Comparison of ENCODE assay signal across 8 cellular contexts in genomic region chr1:21294266-21295058, GRCh38. TPM values are rescaled to one million over a fixed set of nuclear protein-coding genes. Genes with fewer than 3 reads are reported as not detected.
DNase-seq lines count a peak whose midpoint lies in the region; ATAC-seq and TF ChIP-seq lines count a peak whose summit lies in the region.

No MANE protein-coding gene starts in this region.

- H3K79me2 ChIP-seq in OCI-LY7 (ENCODE audit: insufficient read depth, low read depth, low read length), result no peaks in the 10 kb centered on the region; the same call in 1 of the 2 replicates

- H3K4me1 ChIP-seq in OCI-LY7 (ENCODE audit: insufficient read depth, low read length, poor library complexity, severe bottlenecking) (peaks cover 84% of the 10 kb centered on the region), lung (ENCODE audit: control insufficient read depth in 2 of 2, insufficient read depth in 2 of 2, low read length in 2 of 2) (peaks cover 0 to 20% of the 10 kb centered on the region in 2 donors)

- H3K9me2 ChIP-seq in OCI-LY7 (ENCODE audit: insufficient read depth, low read length), result no peaks in the 10 kb centered on the region

- BruUV-seq in OCI-LY7 (replicated peaks; lab: Mats Ljungman, UMichigan), result TSS peak; percentile 69

- peaks cover 5% of the 10 kb centered on the region; the same call in 1 of the 2 replicates for H4K20me1 ChIP-seq in OCI-LY7 (ENCODE audit: insufficient read depth, low read length)

- no peaks in the 10 kb centered on the region for H3K9me3 Mint-ChIP-seq in stimulated activated naive B cell treated with anti-CD40 and anti-IgM and Interleukin-4, amounts not matched to agents 10 μg/mL and 1 μg/mL and 100 μg/mL, for 72 hours

- H3K36me3 ChIP-seq in OCI-LY7 (ENCODE audit: insufficient read depth, low read length) (no peaks in the 10 kb centered on the region), lung (ENCODE audit: control insufficient read depth in 2 of 2, insufficient read depth in 2 of 2, low read length in 2 of 2) (no peaks in the 10 kb centered on the region)

- peak overlapping the region; percentile 99 for H3K27ac Mint-ChIP-seq in stimulated activated naive B cell treated with anti-CD40 and anti-IgM and Interleukin-4, amounts not matched to agents 10 μg/mL and 1 μg/mL and 100 μg/mL, for 72 hours

- TF ChIP-seq CTCF in OCI-LY7 (conservative IDR thresholded peaks at IDR 0.05; ENCODE audit: low read length), result no peak
- no peak for TF ChIP-seq CTCF in lung (IDR thresholded peaks at IDR 0.05; ENCODE audit: control extremely low read depth, extremely low read depth)

- peaks cover 15 to 29% of the 10 kb centered on the region in 2 donors for H3K36me3 Mint-ChIP-seq in stimulated activated naive B cell treated with anti-CD40 and anti-IgM and Interleukin-4, amounts not matched to agents 10 μg/mL and 1 μg/mL and 100 μg/mL, for 72 hours

- ATAC-seq in GM18499 (IDR thresholded peaks at IDR 0.05; ENCODE audit: insufficient read depth, unreplicated experiment) (peak; percentile 28), HG02642 (IDR thresholded peaks at IDR 0.05; ENCODE audit: poor library complexity, unreplicated experiment) (peak; percentile 68), lung (ENCODE audit: insufficient read depth, low FRiP score) (peak; percentile 20)
- peak; percentile 70 to 71 for ATAC-seq in stimulated activated naive B cell treated with anti-CD40 and anti-IgM and Interleukin-4, amounts not matched to agents 10 μg/mL and 1 μg/mL and 100 μg/mL, for 72 hours (replicated peaks)

- CTCF ChIA-PET in OCI-LY7 (lab: Charles Lee; ENCODE audit: unreplicated experiment), result interaction anchor here (0.9 kb wide), 1 partner anchor 40 kb away, joined by 5 read pairs; no protein-coding TSS in a partner anchor

- H2AFZ ChIP-seq in OCI-LY7 (ENCODE audit: low read length), result peak overlapping the region; percentile 59; the same call in 1 of the 2 replicates

- H3K9me3 ChIP-seq in OCI-LY7 (ENCODE audit: low read length) (no peaks in the 10 kb centered on the region), lung (ENCODE audit: control insufficient read depth in 2 of 2, insufficient read depth in 1 of 2, low read length in 1 of 2) (no peaks in the 10 kb centered on the region)

- peak overlapping the region; percentile 65 for H3K4me3 ChIP-seq in OCI-LY7 (ENCODE audit: low read depth, low read length, poor library complexity, severe bottlenecking)
- no peak overlapping the region for H3K4me3 ChIP-seq in lung

- intact Hi-C loops in OCI-LY7 (cut with micrococcal nuclease; ENCODE audit: unreplicated experiment), result loop anchor here (1.0 kb wide), 1 partner anchor 40 kb away; no protein-coding TSS in a partner anchor

- 36 to 43% methylated on average over 13 of the region's 13 CpGs for WGBS in lung, 2 donors

- H3K4me1 Mint-ChIP-seq in stimulated activated naive B cell treated with anti-CD40 and anti-IgM and Interleukin-4, amounts not matched to agents 10 μg/mL and 1 μg/mL and 100 μg/mL, for 72 hours, result peaks cover 59 to 88% of the 10 kb centered on the region in 2 donors

- H3K27me3 ChIP-seq in lung (ENCODE audit: control insufficient read depth, insufficient read depth), result no peaks in the 10 kb centered on the region

- H3K4me2 ChIP-seq in OCI-LY7 (ENCODE audit: low read length), result peak overlapping the region; percentile 82

- H3K27me3 Mint-ChIP-seq in stimulated activated naive B cell treated with anti-CD40 and anti-IgM and Interleukin-4, amounts not matched to agents 10 μg/mL and 1 μg/mL and 100 μg/mL, for 72 hours, result no peaks in the 10 kb centered on the region

- H3K27ac ChIP-seq in OCI-LY7 (ENCODE audit: low read depth, low read length, poor library complexity, severe bottlenecking), result peak overlapping the region; percentile 90
- H3K27ac ChIP-seq in lung (ENCODE audit: low read depth in 1 of 2, low read length in 1 of 2), result peak overlapping the region; percentile 35 to 58

- DNase-seq in OCI-LY7 (ENCODE audit: low spot score), result peak; percentile 92
- peak; percentile 88 for DNase-seq in activated gamma-delta T cell treated with Interleukin-2 at 50 U/mL for 16 hours
- DNase-seq in lung (ENCODE audit: low spot score), result peak; percentile 42
- DNase-seq in stimulated activated naive B cell treated with anti-CD40 and anti-IgM and Interleukin-4, amounts not matched to agents 10 μg/mL and 1 μg/mL and 100 μg/mL, for 72 hours, result peak; percentile 97
- DNase-seq in 8988T, result no peak
- no peak for DNase-seq in NCI-H2107 treated with DMSO at 0.1 percent for 48 hours (lab: John Stamatoyannopoulos, UW; ENCODE audit: unreplicated experiment)

- POLR2A ChIA-PET in OCI-LY7 (lab: Charles Lee), result interaction anchor here (1.0 to 4.1 kb wide), 6 partner anchors 24 to 43 kb away, joined by 3 to 26 read pairs (median 5); no protein-coding TSS in a partner anchor

- peak overlapping the region; percentile 80 to 90 for H3K4me3 Mint-ChIP-seq in stimulated activated naive B cell treated with anti-CD40 and anti-IgM and Interleukin-4, amounts not matched to agents 10 μg/mL and 1 μg/mL and 100 μg/mL, for 72 hours

RNA-seq across cellular contexts. Expression of gene ECE1, which starts 4.2 kb away (rescaled TPM):
- 13.5 and 20.0 TPM in 2 replicates for total RNA-seq in OCI-LY7 (2014; rRNA removed; shearing (Covaris generic))
- 25.3 and 32.8 TPM in 2 replicates for total RNA-seq in OCI-LY7 (2022)
- total RNA-seq in lung, result 100 to 1,000 TPM; 105 to 129 TPM
- 100 to 1,000 TPM in 1 of 2 donors, 10 to 100 TPM in 1; 55.7 to 104 TPM for polyA plus RNA-seq in lung

Comparison
In these comparisons a context has a peak if more than half of its experiments do, and no peak if none do; other contexts are left out.
1. ATAC-seq: peak in every context shown above with its lines; median percentile 70 in stimulated activated naive B cell treated with anti-CD40 and anti-IgM and Interleukin-4, amounts not matched to agents 10 μg/mL and 1 μg/mL and 100 μg/mL, for 72 hours; 68 in HG02642; 28 in GM18499; 20 in lung.
2. DNase-seq: peak in OCI-LY7 (single experiment), activated gamma-delta T cell treated with Interleukin-2 at 50 U/mL for 16 hours (single experiment), lung (single experiment) and stimulated activated naive B cell treated with anti-CD40 and anti-IgM and Interleukin-4, amounts not matched to agents 10 μg/mL and 1 μg/mL and 100 μg/mL, for 72 hours (single experiment); none in 8988T (single experiment) and NCI-H2107 treated with DMSO at 0.1 percent for 48 hours (single experiment).